Comparison of ENCODE assay signal across 8 cellular contexts in the genomic region with DNA sequence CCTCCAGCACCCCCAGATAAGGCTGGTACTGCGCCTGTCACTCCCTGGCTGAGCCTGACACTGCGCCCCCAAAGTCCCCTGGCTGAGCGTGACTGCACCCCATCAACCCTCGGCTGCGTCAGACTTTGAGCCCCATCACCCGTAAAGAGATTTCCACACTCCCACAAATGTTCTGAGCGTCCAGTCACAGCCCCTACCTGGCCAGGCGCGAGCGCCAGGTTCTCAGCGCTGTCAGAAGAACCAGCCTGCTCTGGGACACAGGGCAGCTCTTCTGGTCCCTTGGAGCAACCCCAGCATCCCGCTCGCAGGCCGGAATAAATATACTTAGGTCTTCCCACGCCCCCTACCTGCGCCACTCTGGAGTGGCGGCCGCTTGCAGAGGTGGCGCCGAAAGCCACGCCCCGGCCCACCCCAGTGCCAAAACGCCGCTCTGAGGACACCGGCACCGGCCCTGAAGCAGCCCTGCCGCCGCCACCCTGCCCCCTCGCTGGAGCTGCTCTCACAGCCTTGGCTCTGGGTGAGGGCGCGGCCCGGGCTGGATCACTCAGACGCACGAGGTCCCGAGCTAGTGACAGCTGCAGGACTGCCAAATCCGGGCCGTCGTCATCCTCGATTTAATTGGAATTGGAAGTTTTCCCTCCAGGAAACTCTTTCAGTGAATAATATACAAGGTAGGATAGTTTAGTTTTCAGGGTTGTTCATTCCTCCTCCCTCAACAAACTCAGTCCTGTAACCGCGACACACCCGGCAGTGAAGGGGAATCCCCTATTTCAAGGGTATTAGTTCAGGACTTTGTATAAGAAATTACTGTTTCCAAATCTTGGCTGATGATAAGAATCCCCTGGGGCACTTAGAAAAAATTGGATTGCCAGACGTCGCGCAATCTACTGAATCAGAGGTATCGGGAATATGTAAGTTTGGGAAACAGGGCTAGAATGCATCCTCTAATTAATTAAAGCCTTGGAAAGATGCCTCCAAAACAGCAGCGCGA. TPM values are rescaled to one million over a fixed set of nuclear protein-coding genes. Genes with fewer than 3 reads are reported as not detected.
DNase-seq lines count a peak whose midpoint lies in the region; ATAC-seq and TF ChIP-seq lines count a peak whose summit lies in the region.

No MANE protein-coding gene starts in this region.

- H3K4me3 Mint-ChIP-seq in activated B cell treated with CpG ODN at 0.5 μM for 24 hours: peak overlapping the region; percentile 94

- peak overlapping the region; percentile 100 for H3K4me3 ChIP-seq in GM23248

- H3K9ac ChIP-seq in GM23248: peak overlapping the region; percentile 49

- no peaks in the 10 kb centered on the region for H3K27me3 Mint-ChIP-seq in activated B cell treated with CpG ODN at 0.5 μM for 24 hours

- no peak overlapping the region for H3K27ac ChIP-seq in GM23248
- H3K27ac ChIP-seq in layer of hippocampus (ENCODE audit: low read depth, low read length): peak overlapping the region; percentile 62

- no peaks in the 10 kb centered on the region for H4K20me1 ChIP-seq in GM23248 (ENCODE audit: insufficient read depth)

- ATAC-seq in activated B cell treated with CpG ODN at 0.5 μM for 24 hours (ENCODE audit: low read depth): peak; percentile 57

- peak overlapping the region; percentile 98 for H3K4me2 ChIP-seq in GM23248 (ENCODE audit: unreplicated experiment)

- H2AFZ ChIP-seq in GM23248: peak overlapping the region; percentile 72

- H3K9me3 Mint-ChIP-seq in activated B cell treated with CpG ODN at 0.5 μM for 24 hours: no peaks in the 10 kb centered on the region

- H3K4me1 ChIP-seq in GM23248 (ENCODE audit: insufficient read depth): peaks cover 35% of the 10 kb centered on the region

- CTCF ChIA-PET in activated B cell treated with CpG ODN at 0.5 μM for 24 hours (lab: Charles Lee): interaction anchor here (0.7 to 2.2 kb wide), 17 partner anchors 11 to 485 kb away, joined by 3 to 12 read pairs (median 5); no protein-coding TSS in a partner anchor

- H3K4me1 Mint-ChIP-seq in activated B cell treated with CpG ODN at 0.5 μM for 24 hours: peaks cover 48% of the 10 kb centered on the region

- peaks cover 18% of the 10 kb centered on the region for H3F3A ChIP-seq in GM23248 (ENCODE audit: insufficient read depth)

- intact Hi-C loops in activated B cell treated with CpG ODN at 0.5 μM for 24 hours (cut with micrococcal nuclease): loop anchor here (1.0 to 5.0 kb wide), 15 partner anchors 14 to 1357 kb away; partner anchors contain the start of genes ABHD17B, C9orf85, KLF9 and ZFAND5

- POLR2A ChIA-PET in activated B cell treated with CpG ODN at 0.5 μM for 24 hours (lab: Charles Lee): interaction anchor here (0.5 to 4.7 kb wide), 17 partner anchors 8 to 255 kb away, joined by 3 to 72 read pairs (median 4); partner anchors contain the start of genes ABHD17B and C9orf85

- H3K27ac Mint-ChIP-seq in activated B cell treated with CpG ODN at 0.5 μM for 24 hours: peak overlapping the region; percentile 93

- peaks cover 35% of the 10 kb centered on the region for H3K79me2 ChIP-seq in GM23248 (ENCODE audit: insufficient read depth)

- no peaks in the 10 kb centered on the region for H3K27me3 ChIP-seq in GM23248 (replicated peaks; ENCODE audit: insufficient read depth)
- no peaks in the 10 kb centered on the region for H3K27me3 ChIP-seq in layer of hippocampus (ENCODE audit: control insufficient read depth, insufficient read depth, low read length)

- H3K9me3 ChIP-seq in GM23248 (ENCODE audit: low read depth): no peaks in the 10 kb centered on the region

- WGBS in GM23248 (ENCODE audit: low coverage in 1 of 2, low lambda C conversion rate in 2 of 2, missing lambda C conversion rate in 2 of 2), 2 experiments: 3% methylated on average over 45 to 47 of the region's 48 CpGs

- H3K9me2 ChIP-seq in GM23248 (ENCODE audit: insufficient read depth): no peaks in the 10 kb centered on the region

- TF ChIP-seq CTCF in activated B cell treated with CpG ODN at 0.5 μM for 24 hours (IDR thresholded peaks at IDR 0.05): no peak

- DNase-seq in G401 (ENCODE audit: low spot score) (peak; percentile 83), GM23248 (peak; percentile 86), LoVo (ENCODE audit: low spot score) (peak; percentile 85), activated B cell treated with CpG ODN at 0.5 μM for 24 hours (peak; percentile 74), NCI-H1092 (lab: John Stamatoyannopoulos, UW) (no peak)
- peak; percentile 65 for DNase-seq in central memory CD4-positive, alpha-beta T cell
- peak; percentile 62 for DNase-seq in stimulated activated CD4-positive, alpha-beta T cell treated with anti-CD3 and anti-CD28 coated beads, Interleukin-1b, Interleukin-23, amount 100 ng/mL, for 48 hours

- peaks cover 3% of the 10 kb centered on the region for H3K36me3 Mint-ChIP-seq in activated B cell treated with CpG ODN at 0.5 μM for 24 hours (ENCODE audit: low read depth)

- in situ Hi-C loops in G401 (cut with HindIII; ENCODE audit: low sequenced_read_pairs): no loop called here
- in situ Hi-C loops in GM23248 (cut with MboI): loop anchor here (10.0 kb wide), 1 partner anchor 165 kb away; no protein-coding TSS in a partner anchor

- H3K36me3 ChIP-seq in GM23248 (ENCODE audit: low read depth): no peaks in the 10 kb centered on the region

RNA-seq across cellular contexts. Expression of gene CEMIP2, which starts 1.2 kb away (rescaled TPM):
- total RNA-seq in G401 (2014; rRNA removed; shearing (Covaris generic)): 1.8 and 8.6 TPM in 2 replicates
- total RNA-seq in GM23248 (2014; rRNA removed; shearing (Covaris generic)): 29.3 and 40.4 TPM in 2 replicates
- 11.5 and 12.7 TPM in 2 replicates for polyA plus RNA-seq in GM23248 (2016; fragmentation: Nextera tagmentation; extraction: Ambion mirVana)
- total RNA-seq in activated B cell treated with CpG ODN at 0.5 μM for 24 hours: 21.3 and 25.5 TPM in 2 replicates
